1 cellular context compared by ENCODE assay signal in genomic region chr14:24274101-24274543, GRCh38.
TF ChIP-seq lines count a peak whose summit lies in the region.

No MANE protein-coding gene starts in this region.

TF ChIP-seq in GM12878, 131 proteins besides CTCF, POLR2A, EP300 and RAD21 (continued from another document):
- TF ChIP-seq HSF1 (IDR thresholded peaks at IDR 0.05; ENCODE audit: low read depth, low read length), result no peak
